18 cellular contexts compared by ENCODE assay signal in genomic region chr10:16776896-16777295, GRCh38.
"Had no signal": no experiment of that assay in that cellular context is flagged by ENCODE, and none has a peak within 500 bp of the region (broad histone marks: within the 10 kb centered on the region; RNA-seq: fewer than 3 reads in every experiment).

No MANE protein-coding gene starts in this region.

- H3K9me3 ChIP-seq: adrenal gland, heart left ventricle, psoas muscle, stomach had no signal

- H3K36me3 ChIP-seq: adrenal gland had no signal

- H3K27me3 Mint-ChIP-seq: activated CD4-positive, alpha-beta T cell treated with anti-CD3 and anti-CD28 coated beads for 36 hours; activated CD8-positive, alpha-beta T cell treated with anti-CD3 and anti-CD28 coated beads for 36 hours; memory B cell; natural killer cell treated with Interleukin-12 subunit alpha and Interleukin-12 subunit beta and Interleukin-15 and Interleukin-18, amount 100 ng/mL, for 72 hours; T-cell had no signal

- DNase-seq: activated CD4-positive, alpha-beta T cell treated with anti-CD3 and anti-CD28 coated beads for 36 hours; activated effector memory CD4-positive, alpha-beta T cell treated with Interleukin-2 at 50 U/mL for 16 hours; activated naive CD4-positive, alpha-beta T cell treated with anti-CD3 and anti-CD28 coated beads, Interleukin-2, amount 50 U/mL, for 16 hours; activated T-cell treated with anti-CD3 and anti-CD28 coated beads, Interleukin-2, amount 50 U/mL, for 4 hours; effector CD8-positive, alpha-beta T cell; occipital lobe; psoas muscle; stomach; T1000 had no signal

- H3K4me3 Mint-ChIP-seq: activated CD4-positive, alpha-beta T cell treated with anti-CD3 and anti-CD28 coated beads for 36 hours; activated CD8-positive, alpha-beta T cell treated with anti-CD3 and anti-CD28 coated beads for 36 hours; activated T-cell treated with anti-CD3 and anti-CD28 coated beads, Interleukin-2, amount 50 U/mL, for 4 hours; memory B cell had no signal

- H3K27me3 ChIP-seq: adrenal gland, heart left ventricle, stomach had no signal

- H3K4me3 ChIP-seq: coronary artery, psoas muscle, stomach had no signal

- FAIRE-seq: frontal cortex had no signal

- H3K27ac Mint-ChIP-seq: memory B cell had no signal

- H3K9me3 Mint-ChIP-seq: activated CD8-positive, alpha-beta T cell treated with anti-CD3 and anti-CD28 coated beads for 36 hours; activated T-cell treated with anti-CD3 and anti-CD28 coated beads, Interleukin-2, amount 50 U/mL, for 4 hours; memory B cell; natural killer cell treated with Interleukin-12 subunit alpha and Interleukin-12 subunit beta and Interleukin-15 and Interleukin-18, amount 100 ng/mL, for 72 hours; T-cell had no signal

- H3K27ac ChIP-seq: adrenal gland, coronary artery, psoas muscle, stomach, VCaP had no signal

- ATAC-seq: activated CD4-positive, alpha-beta T cell treated with anti-CD3 and anti-CD28 coated beads for 36 hours; activated CD8-positive, alpha-beta T cell treated with anti-CD3 and anti-CD28 coated beads for 36 hours; activated T-cell treated with anti-CD3 and anti-CD28 coated beads, Interleukin-2, amount 50 U/mL, for 4 hours; natural killer cell treated with Interleukin-12 subunit alpha and Interleukin-12 subunit beta and Interleukin-15 and Interleukin-18, amount 100 ng/mL, for 72 hours had no signal

- H3K4me1 ChIP-seq: adrenal gland had no signal
